ENCODE assay signal across 20 cellular contexts in genomic region chr3:53690521-53690920, GRCh38.
DNase-seq lines count a peak whose midpoint lies in the region; ATAC-seq, FAIRE-seq and TF ChIP-seq lines count a peak whose summit lies in the region.
"Had no signal": no experiment of that assay in that cellular context is flagged by ENCODE, and none has a peak within 500 bp of the region (broad histone marks: within the 10 kb centered on the region; RNA-seq: fewer than 3 reads in every experiment).

No MANE protein-coding gene starts in this region.

- POLR2A ChIA-PET in H1 (lab: Charles Lee; ENCODE audit: partially characterized antibody) = no interaction called here

- H3K9me2 ChIP-seq in GM23338 (ENCODE audit: insufficient read depth) = no peaks in the 10 kb centered on the region

- no peaks in the 10 kb centered on the region for H3K27me3 ChIP-seq in GM23338 (ENCODE audit: insufficient read depth)
- no peaks in the 10 kb centered on the region for H3K27me3 ChIP-seq in H1 (replicated peaks in 1 of 4; ENCODE audit: control insufficient read depth in 3 of 4, extremely low read depth in 1 of 4, insufficient read depth in 3 of 4, low read length in 3 of 4)
- no peaks in the 10 kb centered on the region for H3K27me3 ChIP-seq in trophoblast cell (ENCODE audit: insufficient read depth, low read length)
- no peaks in the 10 kb centered on the region for H3K27me3 ChIP-seq in uterus
- H3K27me3 ChIP-seq: BE2C had no signal

- no peak overlapping the region for H3K4me2 ChIP-seq in GM23338
- H3K4me2 ChIP-seq in H1 (ENCODE audit: insufficient read depth in 1 of 2, low read depth in 2 of 2, low read length in 2 of 2) = no peak overlapping the region
- H3K4me2 ChIP-seq in trophoblast cell (ENCODE audit: low read length) = no peak overlapping the region

- H3K79me2 ChIP-seq in GM23338 (replicated peaks; ENCODE audit: insufficient read depth) = no peaks in the 10 kb centered on the region
- H3K79me2 ChIP-seq in H1 (ENCODE audit: control insufficient read depth in 1 of 2, insufficient read depth in 2 of 2, low read length in 2 of 2) = no peaks in the 10 kb centered on the region
- peaks cover 2% of the 10 kb centered on the region for H3K79me2 ChIP-seq in trophoblast cell (ENCODE audit: control insufficient read depth, insufficient read depth, low read length, poor library complexity)

- H2BK20ac ChIP-seq in H1 (ENCODE audit: low read length) = no peak overlapping the region

- H3K18ac ChIP-seq in H1 (ENCODE audit: extremely low read depth, low read length) (no peak overlapping the region), trophoblast cell (ENCODE audit: low read length) (no peak overlapping the region)

- H2AFZ ChIP-seq in GM23338 (0 out of 2 replicates have a peak overlapping the region, but pooled peaks have one; percentile 38), H1 (ENCODE audit: low read length) (0 out of 2 replicates have a peak overlapping the region, but pooled peaks have one; percentile 31), trophoblast cell (ENCODE audit: insufficient read depth, low read length, poor library complexity) (no peak overlapping the region)

- intact Hi-C loops in uterus (cut with DNase I; ENCODE audit: low total_unique reads) = no loop called here

- H3K36me3 ChIP-seq in GM23338 (ENCODE audit: insufficient read depth) (no peaks in the 10 kb centered on the region), H1 (ENCODE audit: control insufficient read depth in 2 of 4, insufficient read depth in 4 of 4, low read length in 3 of 4) (no peaks in the 10 kb centered on the region), trophoblast cell (ENCODE audit: control insufficient read depth in 1 of 2, insufficient read depth in 2 of 2, low read length in 2 of 2) (no peaks in the 10 kb centered on the region), uterus (no peaks in the 10 kb centered on the region)
- H3K36me3 ChIP-seq: BE2C had no signal

- no peak overlapping the region for H2BK5ac ChIP-seq in H1 (ENCODE audit: low read depth, low read length)
- H2BK5ac ChIP-seq in trophoblast cell (ENCODE audit: low read depth, low read length, poor library complexity) = no peak overlapping the region

- no peak overlapping the region for H4K5ac ChIP-seq in H1 (ENCODE audit: insufficient read length, low read depth, low read length)

- no peak overlapping the region for H3K14ac ChIP-seq in H1 (ENCODE audit: insufficient read length)
- H3K14ac ChIP-seq in trophoblast cell (ENCODE audit: low read length) = peak overlapping the region; percentile 7

- H3K4ac ChIP-seq in H1 (replicated peaks; ENCODE audit: insufficient read length, low read depth, low read length) (no peak overlapping the region), trophoblast cell (ENCODE audit: low read depth, low read length) (no peak overlapping the region)

- CTCF ChIA-PET in H1 (lab: Charles Lee; ENCODE audit: partially characterized antibody) = interaction anchor here (0.8 to 2.9 kb wide), 13 partner anchors 8 to 316 kb away, joined by 3 to 18 read pairs (median 4); no protein-coding TSS in a partner anchor

- H3K4me1 Mint-ChIP-seq in GM23338 = no peaks in the 10 kb centered on the region; the same call in 2 of the 3 replicates
- peaks cover 25% of the 10 kb centered on the region for H3K4me1 Mint-ChIP-seq in nephron

- H2BK120ac ChIP-seq in H1 (replicated peaks; ENCODE audit: low read depth, low read length) = no peak overlapping the region
- peak overlapping the region; percentile 44 for H2BK120ac ChIP-seq in trophoblast cell (ENCODE audit: insufficient read depth, low read length, poor library complexity)

- H3K27ac ChIP-seq in GM23338 (ENCODE audit: low read depth) (no peak overlapping the region), H1 (ENCODE audit: low read depth, low read length) (no peak overlapping the region), trophoblast cell (ENCODE audit: low read depth, low read length) (peak overlapping the region; percentile 0), uterus (no peak overlapping the region)

- H4K12ac ChIP-seq in trophoblast cell (ENCODE audit: low read depth, low read length) = no peak overlapping the region

- no peak for TF ChIP-seq EP300 in H1 (IDR thresholded peaks at IDR 0.05; ENCODE audit: borderline replicate concordance in 1 of 2, low read depth in 2 of 2, low read length in 2 of 2)

- H2BK12ac ChIP-seq in H1 (ENCODE audit: low read depth, low read length) (no peak overlapping the region), trophoblast cell (ENCODE audit: low read length) (peak overlapping the region; percentile 21)

- H2AK5ac ChIP-seq in H1 (ENCODE audit: low read depth, low read length) (no peak overlapping the region), trophoblast cell (ENCODE audit: low read length) (peak overlapping the region; percentile 41)

- no peaks in the 10 kb centered on the region for H4K20me1 ChIP-seq in GM23338 (replicated peaks; ENCODE audit: insufficient read depth)
- H4K20me1 ChIP-seq in H1 (replicated peaks in 1 of 2; ENCODE audit: control insufficient read depth in 1 of 2, insufficient read depth in 2 of 2, low read length in 2 of 2) = no peaks in the 10 kb centered on the region

- H3K9me3 Mint-ChIP-seq in GM23338 = no peaks in the 10 kb centered on the region
- H3K9me3 Mint-ChIP-seq in nephron = no peaks in the 10 kb centered on the region
- H3K9me3 Mint-ChIP-seq: CD4-positive, CD25-positive, alpha-beta regulatory T cell; CD8-positive, alpha-beta memory T cell had no signal

- H3K23me2 ChIP-seq in H1 (ENCODE audit: low read depth, low read length) = no peaks in the 10 kb centered on the region

- DNase-seq in GM23338 (ENCODE audit: low spot score) (no peak), H1 (ENCODE audit: low read depth in 1 of 2, low spot score in 2 of 2) (peak in 1 of 2 experiments; percentile 43), trophoblast cell (no peak), NCI-H128 (lab: John Stamatoyannopoulos, UW; ENCODE audit: unreplicated experiment) (no peak), uterus (no peak)
- DNase-seq in activated CD8-positive, alpha-beta memory T cell treated with anti-CD3 and anti-CD28 coated beads, Interleukin-2, amount 50 U/mL, for 48 hours = no peak
- DNase-seq: ACHN; BE2C; C1 segment of cervical spinal cord; Caco-2; CD4-positive, CD25-positive, alpha-beta regulatory T cell; CD8-positive, alpha-beta memory T cell; HCEC 1CT had no signal

- H3K9ac ChIP-seq in H1 (replicated peaks in 1 of 4; ENCODE audit: extremely low read depth in 1 of 4, low read depth in 3 of 4, low read length in 3 of 4) = no peak overlapping the region
- H3K9ac ChIP-seq in trophoblast cell (ENCODE audit: low read length) = no peak overlapping the region

- H4K91ac ChIP-seq in H1 (replicated peaks; ENCODE audit: insufficient read length, low read length) = no peak overlapping the region
- peak overlapping the region; percentile 36 for H4K91ac ChIP-seq in trophoblast cell (ENCODE audit: low read depth, low read length)

- no peak for TF ChIP-seq POLR2A in H1 (IDR thresholded peaks at IDR 0.05; ENCODE audit: control extremely low read depth in 1 of 2, low read depth in 2 of 2, low read length in 2 of 2)
- TF ChIP-seq POLR2A in uterus (IDR thresholded peaks at IDR 0.05) = no peak

- H3K36me3 Mint-ChIP-seq in GM23338 (ENCODE audit: low read depth) (no peaks in the 10 kb centered on the region), nephron (ENCODE audit: low read depth) (no peaks in the 10 kb centered on the region)
- H3K36me3 Mint-ChIP-seq: CD4-positive, CD25-positive, alpha-beta regulatory T cell; CD8-positive, alpha-beta memory T cell had no signal

- no peak; the same call in 2 of the 3 replicates for ATAC-seq in GM23338

- WGBS in H1 (ENCODE audit: extremely low coverage in 1 of 2, insufficient coverage in 1 of 2, insufficient read length in 1 of 2, insufficient replicate concordance in 2 of 2, low coverage in 1 of 2, low lambda C conversion rate in 2 of 2, missing lambda C conversion rate in 1 of 2), 2 experiments = 85% methylated on average over 7 of the region's 7 CpGs; no CpG with 5 or more reads in 1 of the 2 experiments
- WGBS in trophoblast cell (ENCODE audit: extremely low coverage, insufficient coverage, insufficient read length) = no CpG with 5 or more reads among the region's 7 CpGs

- H3K4me3 Mint-ChIP-seq in GM23338 (no peak overlapping the region), nephron (no peak overlapping the region)
- H3K4me3 Mint-ChIP-seq: CD4-positive, CD25-positive, alpha-beta regulatory T cell; CD8-positive, alpha-beta memory T cell had no signal

- H3F3A ChIP-seq in GM23338 (replicated peaks; ENCODE audit: low read depth) = no peaks in the 10 kb centered on the region

- H3K27ac Mint-ChIP-seq in GM23338 (no peak overlapping the region), nephron (peak overlapping the region; percentile 19 to 81 (median 27))
- H3K27ac Mint-ChIP-seq: CD4-positive, CD25-positive, alpha-beta regulatory T cell; CD8-positive, alpha-beta memory T cell had no signal

- H3K27me3 Mint-ChIP-seq in GM23338 (ENCODE audit: insufficient read depth, low read depth, poor library complexity) (peaks cover 2% of the 10 kb centered on the region), nephron (ENCODE audit: low read depth) (peaks cover 14% of the 10 kb centered on the region)

- H3K23ac ChIP-seq in H1 (ENCODE audit: insufficient read length) (no peak overlapping the region), trophoblast cell (ENCODE audit: low read length) (no peak overlapping the region)

- H4K8ac ChIP-seq in H1 (ENCODE audit: extremely low read depth, insufficient read depth, low read length) (no peak overlapping the region), trophoblast cell (ENCODE audit: low read depth, low read length) (no peak overlapping the region)

- H3K56ac ChIP-seq in H1 (replicated peaks; ENCODE audit: insufficient read length, low read depth, low read length) = no peak overlapping the region

- H3K79me1 ChIP-seq in H1 (ENCODE audit: low read depth, low read length) (no peaks in the 10 kb centered on the region), trophoblast cell (ENCODE audit: low read length) (peaks cover 5% of the 10 kb centered on the region)

- no peak overlapping the region for H2BK15ac ChIP-seq in H1 (ENCODE audit: low read length)

- H3K4me3 ChIP-seq in GM23338 (no peak overlapping the region), H1 (ENCODE audit: extremely low read depth in 1 of 4, insufficient read depth in 2 of 4, low read depth in 3 of 4, low read length in 4 of 4) (no peak overlapping the region), trophoblast cell (ENCODE audit: low read depth, low read length) (no peak overlapping the region), uterus (no peak overlapping the region)

- no peaks in the 10 kb centered on the region for H3K4me1 ChIP-seq in GM23338 (ENCODE audit: insufficient read depth)
- peaks cover 0 to 3% (median 0%) of the 10 kb centered on the region in 4 experiments; a peak in 1 of 7 replicates for H3K4me1 ChIP-seq in H1 (replicated peaks in 1 of 4; ENCODE audit: control insufficient read depth in 3 of 4, insufficient read depth in 4 of 4, low read length in 3 of 4)
- H3K4me1 ChIP-seq in trophoblast cell (ENCODE audit: control insufficient read depth in 1 of 2, insufficient read depth in 2 of 2, low read length in 2 of 2) = peaks cover 10 to 15% of the 10 kb centered on the region in 2 experiments
- H3K4me1 ChIP-seq in uterus = no peaks in the 10 kb centered on the region
- H3K4me1 ChIP-seq: BE2C had no signal

- TF ChIP-seq CTCF in GM23338 (conservative IDR thresholded peaks at IDR 0.05; ENCODE audit: low read depth in 2 of 2) (no peak), H1 (IDR thresholded peaks at IDR 0.05; ENCODE audit: control extremely low read depth in 1 of 3, insufficient read depth in 1 of 3, low read depth in 1 of 3, low read length in 3 of 3) (no peak), nephron (IDR thresholded peaks at IDR 0.05; ENCODE audit: unreplicated experiment in 3 of 3) (no peak), uterus (IDR thresholded peaks at IDR 0.05) (no peak)

- H3K9me3 ChIP-seq in H1 (ENCODE audit: insufficient read depth in 2 of 2, low read depth in 1 of 2, low read length in 1 of 2) = no peaks in the 10 kb centered on the region
- peaks cover 2% of the 10 kb centered on the region for H3K9me3 ChIP-seq in trophoblast cell (ENCODE audit: insufficient read depth, low read depth, low read length)
- no peaks in the 10 kb centered on the region for H3K9me3 ChIP-seq in uterus
- H3K9me3 ChIP-seq: BE2C, Caco-2 had no signal

- TF ChIP-seq RAD21 in H1 (IDR thresholded peaks at IDR 0.05 in 1 of 2, conservative IDR thresholded peaks at IDR 0.05 in 1 of 2; ENCODE audit: low read depth in 2 of 2, low read length in 2 of 2) = no peak

- no peak for FAIRE-seq in H1 (lab: Jason Lieb, UNC)
- FAIRE-seq: A204.1, D721Med, G401.6, GM12891, GM19239, H54 had no signal
